Comparison of ENCODE assay signal across 10 cellular contexts in the genomic region with DNA sequence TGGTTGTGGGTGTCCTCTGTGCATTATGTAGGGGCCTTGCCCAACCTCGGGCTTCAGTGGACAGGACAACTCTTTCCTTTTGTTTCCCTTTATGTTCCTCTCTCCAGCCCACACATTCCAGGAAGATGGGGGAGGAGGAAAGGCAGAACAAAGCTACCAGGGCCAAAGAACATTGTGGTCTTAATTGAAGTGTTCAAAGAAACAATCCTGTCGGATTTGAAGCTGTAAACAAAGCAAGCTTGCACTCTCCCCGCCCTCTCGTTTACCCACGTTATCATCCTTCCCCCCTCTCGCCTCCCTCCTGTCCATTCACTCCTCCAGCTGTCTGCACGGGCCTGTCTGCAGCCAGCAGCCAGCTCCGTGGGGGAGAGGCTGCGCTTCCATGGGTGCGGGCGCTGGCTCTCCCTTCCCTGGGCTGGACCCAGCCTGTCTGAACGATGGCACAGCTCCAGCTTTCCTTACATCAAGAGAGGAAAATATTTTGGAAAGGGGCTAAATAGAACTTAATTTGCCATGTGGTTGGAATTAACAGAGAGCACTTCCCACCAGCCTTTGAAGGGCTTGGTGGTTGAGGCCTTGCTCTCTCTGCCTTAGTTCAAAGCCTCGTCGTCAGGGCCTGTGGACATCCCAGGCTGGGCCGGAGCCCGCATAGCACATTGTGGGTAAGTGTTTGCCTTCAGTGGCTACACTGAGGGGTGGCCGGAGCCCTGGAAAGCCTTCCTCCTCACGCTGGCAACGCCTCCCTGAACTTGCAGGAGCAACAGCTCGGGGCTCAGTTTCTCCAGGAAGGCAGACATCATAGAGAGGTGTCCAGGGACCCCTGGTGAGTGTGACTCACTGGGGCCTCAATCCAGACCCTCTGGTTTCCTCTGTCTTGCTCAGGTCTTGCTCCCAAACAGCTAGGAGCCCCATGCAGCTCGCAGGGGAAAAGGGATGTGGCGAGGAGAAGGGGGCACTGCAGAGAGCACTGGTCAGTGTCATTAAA.
DNase-seq lines count a peak whose midpoint lies in the region; FAIRE-seq and TF ChIP-seq lines count a peak whose summit lies in the region.
"Had no signal": no experiment of that assay in that cellular context is flagged by ENCODE, and none has a peak within 500 bp of the region (broad histone marks: within the 10 kb centered on the region; RNA-seq: fewer than 3 reads in every experiment).

No MANE protein-coding gene starts in this region.

- intact Hi-C loops in left ventricle myocardium inferior (cut with micrococcal nuclease) (no loop called here), CD14-positive monocyte (cut with micrococcal nuclease) (no loop called here)

- H3K9me3 ChIP-seq in left ventricle myocardium inferior (replicated peaks), result no peaks in the 10 kb centered on the region

- no peak overlapping the region for H3K27ac Mint-ChIP-seq in CD14-positive monocyte
- H3K27ac Mint-ChIP-seq: activated naive CD8-positive, alpha-beta T cell treated with anti-CD3 and anti-CD28 coated beads for 36 hours; naive thymus-derived CD8-positive, alpha-beta T cell had no signal

- H3K4me1 ChIP-seq in left ventricle myocardium inferior, result peaks cover 38% of the 10 kb centered on the region

- no peaks in the 10 kb centered on the region for H3K27me3 ChIP-seq in left ventricle myocardium inferior (ENCODE audit: low read depth)

- H3K36me3 Mint-ChIP-seq in CD14-positive monocyte, result no peaks in the 10 kb centered on the region
- H3K36me3 Mint-ChIP-seq: activated naive CD8-positive, alpha-beta T cell treated with anti-CD3 and anti-CD28 coated beads for 36 hours; naive thymus-derived CD8-positive, alpha-beta T cell had no signal

- H3K36me3 ChIP-seq in left ventricle myocardium inferior, result no peaks in the 10 kb centered on the region

- no peak overlapping the region for H3K4me3 ChIP-seq in left ventricle myocardium inferior

- no peak for TF ChIP-seq CTCF in left ventricle myocardium inferior (IDR thresholded peaks at IDR 0.05; ENCODE audit: borderline replicate concordance)
- no peak for TF ChIP-seq CTCF in CD14-positive monocyte (IDR thresholded peaks at IDR 0.05)

- FAIRE-seq in RCC 7860 (lab: Jason Lieb, UNC), result no peak

- DNase-seq in H4 (ENCODE audit: low spot score), result peak; percentile 77
- DNase-seq in amniotic epithelial cell (ENCODE audit: low read depth), result peak; percentile 98
- DNase-seq in left ventricle myocardium inferior, result peak; percentile 60
- peak; percentile 67 for DNase-seq in retina
- no peak for DNase-seq in T-helper 1 cell
- no peak for DNase-seq in RCC 7860 (ENCODE audit: low spot score)
- DNase-seq in CD14-positive monocyte (ENCODE audit: low spot score), result no peak
- no peak for DNase-seq in Ammon's horn (ENCODE audit: low spot score)
- DNase-seq: activated naive CD8-positive, alpha-beta T cell treated with anti-CD3 and anti-CD28 coated beads for 36 hours had no signal

- peaks cover 0 to under 1% (median 0%) of the 10 kb centered on the region in 7 donors for H3K9me3 Mint-ChIP-seq in CD14-positive monocyte
- H3K9me3 Mint-ChIP-seq: activated naive CD8-positive, alpha-beta T cell treated with anti-CD3 and anti-CD28 coated beads for 36 hours; naive thymus-derived CD8-positive, alpha-beta T cell had no signal

- H3K27me3 Mint-ChIP-seq in CD14-positive monocyte (ENCODE audit: low read depth in 3 of 3), result peaks cover 0 to 3% (median 2%) of the 10 kb centered on the region in 3 donors

- no peaks in the 10 kb centered on the region for H3K4me1 Mint-ChIP-seq in CD14-positive monocyte
- H3K4me1 Mint-ChIP-seq: activated naive CD8-positive, alpha-beta T cell treated with anti-CD3 and anti-CD28 coated beads for 36 hours had no signal

- H3K4me3 Mint-ChIP-seq in CD14-positive monocyte, result no peak overlapping the region
- H3K4me3 Mint-ChIP-seq: activated naive CD8-positive, alpha-beta T cell treated with anti-CD3 and anti-CD28 coated beads for 36 hours; naive thymus-derived CD8-positive, alpha-beta T cell had no signal

- H3K27ac ChIP-seq in left ventricle myocardium inferior (replicated peaks), result peak overlapping the region; percentile 65

Comparison
In these comparisons a context has a peak if more than half of its experiments do, and no peak if none do; other contexts are left out.
1. DNase-seq: peak in H4 (single experiment), amniotic epithelial cell (single experiment), left ventricle myocardium inferior (single experiment) and retina (single experiment); none in T-helper 1 cell (0 of 5), RCC 7860 (single experiment), CD14-positive monocyte (single experiment) and Ammon's horn (single experiment).